In genomic region chr11:69091638-69092165, GRCh38 we compare ENCODE assay signal across 10 cellular contexts.
"Had no signal": no experiment of that assay in that cellular context is flagged by ENCODE, and none has a peak within 500 bp of the region (broad histone marks: within the 10 kb centered on the region; RNA-seq: fewer than 3 reads in every experiment).

No MANE protein-coding gene starts in this region.

- H3K4me3 ChIP-seq: GM23248, GM23338, HAP-1 had no signal

- H3K9me3 Mint-ChIP-seq: GM23338, H9, HFFc6 had no signal

- ATAC-seq: GM23338, HCT116 had no signal

- H3K4me1 ChIP-seq: HAP-1 had no signal

- H3K27ac Mint-ChIP-seq: GM23338, H9, HFFc6 had no signal

- H2AFZ ChIP-seq: GM23248, GM23338 had no signal

- H3K4me2 ChIP-seq: GM23338 had no signal

- FAIRE-seq: H1, H54 had no signal

- DNase-seq: GM23248, GOT3, H9, HCEC 1CT, HFFc6 had no signal

- H3K9me3 ChIP-seq: HAP-1 had no signal

- H3K4me3 Mint-ChIP-seq: GM23338, H9, HFFc6 had no signal

- H3K27ac ChIP-seq: GM23248 had no signal

- H3K9ac ChIP-seq: GM23248 had no signal
